ENCODE assay signal across 18 cellular contexts in genomic region chr6:158255280-158255973, GRCh38. TPM values are rescaled to one million over a fixed set of nuclear protein-coding genes. Genes with fewer than 3 reads are reported as not detected.
DNase-seq lines count a peak whose midpoint lies in the region; ATAC-seq and TF ChIP-seq lines count a peak whose summit lies in the region.
"Had no signal": no experiment of that assay in that cellular context is flagged by ENCODE, and none has a peak within 500 bp of the region (broad histone marks: within the 10 kb centered on the region; RNA-seq: fewer than 3 reads in every experiment).

No MANE protein-coding gene starts in this region.

- no peaks in the 10 kb centered on the region for H3K9me2 ChIP-seq in Karpas-422 (replicated peaks; ENCODE audit: insufficient read depth, low read length)

- H3K36me3 Mint-ChIP-seq in activated naive CD4-positive, alpha-beta T cell treated with anti-CD3 and anti-CD28 coated beads for 36 hours (ENCODE audit: low read depth) = peaks cover 6% of the 10 kb centered on the region

- H3K4me1 Mint-ChIP-seq in activated naive CD4-positive, alpha-beta T cell treated with anti-CD3 and anti-CD28 coated beads for 36 hours (ENCODE audit: low read depth) = peaks cover 28% of the 10 kb centered on the region

- H3K27me3 ChIP-seq in Karpas-422 (ENCODE audit: low read length) (no peaks in the 10 kb centered on the region), gastroesophageal sphincter (no peaks in the 10 kb centered on the region), gastrocnemius medialis (no peaks in the 10 kb centered on the region)
- H3K27me3 ChIP-seq: brain microvascular endothelial cell, hepatocyte, Peyer's patch had no signal

- no peak overlapping the region for H2AFZ ChIP-seq in Karpas-422 (ENCODE audit: low read length)
- H2AFZ ChIP-seq: hepatocyte had no signal

- peak; percentile 14 for DNase-seq in activated naive CD4-positive, alpha-beta T cell treated with anti-CD3 and anti-CD28 coated beads for 36 hours
- DNase-seq in activated naive CD4-positive, alpha-beta T cell treated with anti-CD3 and anti-CD28 coated beads, Interleukin-2, amount 50 U/mL, for 16 hours = no peak
- DNase-seq in Karpas-422 (no peak), gastrocnemius medialis (no peak), NOMO-1 treated with dmso at 0.1 percent for 144 hours (lab: John Stamatoyannopoulos, UW; ENCODE audit: unreplicated experiment) (no peak), NCI-H524 treated with DMSO at 0.1 percent for 48 hours (lab: John Stamatoyannopoulos, UW) (no peak)
- DNase-seq: activated CD8-positive, alpha-beta memory T cell treated with anti-CD3 and anti-CD28 coated beads for 24 hours; activated effector memory CD4-positive, alpha-beta T cell treated with anti-CD3 and anti-CD28 coated beads, Interleukin-2, amount 50 U/mL, for 16 hours; brain microvascular endothelial cell; NCI-H2107; Peyer's patch; WERI-Rb-1 had no signal

- H3K36me3 ChIP-seq in Karpas-422 (ENCODE audit: insufficient read depth, low read length) = peaks cover 5% of the 10 kb centered on the region; the same call in 1 of the 2 replicates
- H3K36me3 ChIP-seq in gastroesophageal sphincter = no peaks in the 10 kb centered on the region
- H3K36me3 ChIP-seq in gastrocnemius medialis = no peaks in the 10 kb centered on the region
- H3K36me3 ChIP-seq: brain microvascular endothelial cell, Peyer's patch had no signal

- H3K4me2 ChIP-seq in Karpas-422 (ENCODE audit: low read depth, low read length, poor library complexity, severe bottlenecking) = no peak overlapping the region
- H3K4me2 ChIP-seq: hepatocyte, smooth muscle cell had no signal

- peaks cover 10% of the 10 kb centered on the region; the same call in 1 of the 2 replicates for H4K20me1 ChIP-seq in Karpas-422 (ENCODE audit: insufficient read depth, low read depth, low read length)

- TF ChIP-seq CTCF in gastroesophageal sphincter (IDR thresholded peaks at IDR 0.05) (no peak), gastrocnemius medialis (IDR thresholded peaks at IDR 0.05 in 4 of 5, conservative IDR thresholded peaks at IDR 0.05 in 1 of 5) (no peak)

- no peak for TF ChIP-seq POLR2A in gastroesophageal sphincter (IDR thresholded peaks at IDR 0.05)
- no peak for TF ChIP-seq POLR2A in gastrocnemius medialis (IDR thresholded peaks at IDR 0.05)

- intact Hi-C loops in activated naive CD4-positive, alpha-beta T cell treated with anti-CD3 and anti-CD28 coated beads for 36 hours (cut with micrococcal nuclease) = no loop called here
- intact Hi-C loops in gastrocnemius medialis (cut with DNase I; ENCODE audit: low total_unique reads) = loop anchor here (10.0 kb wide), 1 partner anchor 119 kb away; no protein-coding TSS in a partner anchor

- H3K79me2 ChIP-seq in Karpas-422 (ENCODE audit: low read length) = peaks cover 98% of the 10 kb centered on the region

- no peaks in the 10 kb centered on the region for H3K9me3 Mint-ChIP-seq in activated naive CD4-positive, alpha-beta T cell treated with anti-CD3 and anti-CD28 coated beads for 36 hours
- H3K9me3 Mint-ChIP-seq: IgD-negative memory B cell; stimulated activated memory B cell treated with anti-CD40 and anti-IgM and Interleukin-4, amounts not matched to agents 10 μg/mL and 1 μg/mL and 100 μg/mL, for 72 hours had no signal

- H3K9ac ChIP-seq in Karpas-422 (ENCODE audit: low read length) = no peak overlapping the region

- peak; percentile 16 for ATAC-seq in gastroesophageal sphincter
- ATAC-seq in gastrocnemius medialis = peak in 1 of 2 donors; percentile 9
- ATAC-seq in GM19023 (IDR thresholded peaks at IDR 0.05; ENCODE audit: unreplicated experiment) = no peak
- ATAC-seq: stimulated activated memory B cell treated with anti-CD40 and anti-IgM and Interleukin-4, amounts not matched to agents 10 μg/mL and 1 μg/mL and 100 μg/mL, for 72 hours had no signal

- no peaks in the 10 kb centered on the region for H3K27me3 Mint-ChIP-seq in activated naive CD4-positive, alpha-beta T cell treated with anti-CD3 and anti-CD28 coated beads for 36 hours (ENCODE audit: low read depth)
- H3K27me3 Mint-ChIP-seq: IgD-negative memory B cell; stimulated activated memory B cell treated with anti-CD40 and anti-IgM and Interleukin-4, amounts not matched to agents 10 μg/mL and 1 μg/mL and 100 μg/mL, for 72 hours had no signal

- peak overlapping the region; percentile 34; the same call in 1 of the 2 replicates for H3K27ac ChIP-seq in Karpas-422 (ENCODE audit: low read length)
- H3K27ac ChIP-seq in gastroesophageal sphincter = no peak overlapping the region
- peak overlapping the region; percentile 67 to 84 (median 79) for H3K27ac ChIP-seq in gastrocnemius medialis
- H3K27ac ChIP-seq: brain microvascular endothelial cell, hepatocyte, Peyer's patch, WERI-Rb-1 had no signal

- TF ChIP-seq EP300 in gastroesophageal sphincter (IDR thresholded peaks at IDR 0.05) = no peak

- H3K4me3 ChIP-seq in Karpas-422 (ENCODE audit: low read length) = no peak overlapping the region
- no peak overlapping the region for H3K4me3 ChIP-seq in gastroesophageal sphincter
- H3K4me3 ChIP-seq in gastrocnemius medialis = no peak overlapping the region
- H3K4me3 ChIP-seq: hepatocyte, Peyer's patch, smooth muscle cell had no signal

- H3K9me3 ChIP-seq in Karpas-422 (ENCODE audit: low read length) = no peaks in the 10 kb centered on the region
- H3K9me3 ChIP-seq in gastroesophageal sphincter = no peaks in the 10 kb centered on the region
- H3K9me3 ChIP-seq in gastrocnemius medialis = no peaks in the 10 kb centered on the region
- H3K9me3 ChIP-seq: Peyer's patch had no signal

- no peak overlapping the region for H3K27ac Mint-ChIP-seq in activated naive CD4-positive, alpha-beta T cell treated with anti-CD3 and anti-CD28 coated beads for 36 hours
- H3K27ac Mint-ChIP-seq: IgD-negative memory B cell; stimulated activated memory B cell treated with anti-CD40 and anti-IgM and Interleukin-4, amounts not matched to agents 10 μg/mL and 1 μg/mL and 100 μg/mL, for 72 hours had no signal

- in situ Hi-C loops in gastrocnemius medialis (cut with MboI; ENCODE audit: low sequenced_read_pairs in 4 of 4) = no loop called here

- WGBS in gastroesophageal sphincter (ENCODE audit: low coverage in 1 of 2), 2 donors = 57 to 59% methylated on average over 1 to 3 of the region's 3 CpGs

- peaks cover 69% of the 10 kb centered on the region for H3K4me1 ChIP-seq in Karpas-422 (ENCODE audit: low read length)
- peaks cover 0 to 14% (median 8%) of the 10 kb centered on the region in 3 donors for H3K4me1 ChIP-seq in gastroesophageal sphincter
- peaks cover 33 to 45% of the 10 kb centered on the region in 2 donors for H3K4me1 ChIP-seq in gastrocnemius medialis

- no peak overlapping the region for H3K4me3 Mint-ChIP-seq in activated naive CD4-positive, alpha-beta T cell treated with anti-CD3 and anti-CD28 coated beads for 36 hours
- H3K4me3 Mint-ChIP-seq: IgD-negative memory B cell; stimulated activated memory B cell treated with anti-CD40 and anti-IgM and Interleukin-4, amounts not matched to agents 10 μg/mL and 1 μg/mL and 100 μg/mL, for 72 hours had no signal

- CTCF ChIA-PET in activated naive CD4-positive, alpha-beta T cell treated with anti-CD3 and anti-CD28 coated beads for 36 hours (lab: Charles Lee) = no interaction called here

RNA-seq across cellular contexts. Expression of gene TULP4, which starts 56.8 kb away (rescaled TPM):
- 10 to 100 TPM; 17.4 to 17.6 TPM for total RNA-seq in activated naive CD4-positive, alpha-beta T cell treated with anti-CD3 and anti-CD28 coated beads for 36 hours
- 112 and 124 TPM in 2 replicates for total RNA-seq in Karpas-422 (2014; rRNA removed; shearing (Covaris generic); ENCODE audit: low replicate concordance)
- total RNA-seq in gastroesophageal sphincter (100 to 1,000 TPM; 159 to 244 (median 201) TPM), gastrocnemius medialis (10 to 100 TPM; 59.8 to 99.2 (median 88.6) TPM)

Comparison
In these comparisons a context has a peak if more than half of its experiments do, and no peak if none do; other contexts are left out.
1. H3K27ac ChIP-seq: peak in Karpas-422 (single experiment) and gastrocnemius medialis (4 of 4); none in gastroesophageal sphincter (0 of 4).